Comparison of ENCODE assay signal across 14 cellular contexts in genomic region chr16:49598386-49599170, GRCh38.
A peak's percentile ranks its signal among the peaks of the same experiment; 100 is the strongest.
DNase-seq lines count a peak whose midpoint lies in the region; ATAC-seq and TF ChIP-seq lines count a peak whose summit lies in the region.
"Had no signal": no experiment of that assay in that cellular context is flagged by ENCODE, and none has a peak within 500 bp of the region (broad histone marks: within the 10 kb centered on the region; RNA-seq: fewer than 3 reads in every experiment).

No MANE protein-coding gene starts in this region.

- TF ChIP-seq POLR2A in Peyer's patch (IDR thresholded peaks at IDR 0.05) = no peak

- ATAC-seq in GM18858 (IDR thresholded peaks at IDR 0.05; ENCODE audit: unreplicated experiment) (peak; percentile 76), GM21515 (IDR thresholded peaks at IDR 0.05; ENCODE audit: unreplicated experiment) (peak; percentile 73), HG03095 (IDR thresholded peaks at IDR 0.05; ENCODE audit: unreplicated experiment) (peak; percentile 71)
- ATAC-seq: naive thymus-derived CD8-positive, alpha-beta T cell had no signal

- no peak overlapping the region for H2AFZ ChIP-seq in osteoblast (ENCODE audit: low read length)

- no peak overlapping the region for H3K4me2 ChIP-seq in osteoblast (ENCODE audit: insufficient read depth, low read length)

- H3K27me3 ChIP-seq in osteoblast (ENCODE audit: insufficient read depth, low read length) (no peaks in the 10 kb centered on the region), Peyer's patch (no peaks in the 10 kb centered on the region)
- H3K27me3 ChIP-seq: esophagus squamous epithelium had no signal

- H3K27ac ChIP-seq in osteoblast (ENCODE audit: low read depth, low read length) (no peak overlapping the region), Peyer's patch (no peak overlapping the region)
- H3K27ac ChIP-seq: esophagus squamous epithelium had no signal

- no peaks in the 10 kb centered on the region for H3K9me3 ChIP-seq in osteoblast (ENCODE audit: low read depth, low read length)
- no peaks in the 10 kb centered on the region for H3K9me3 ChIP-seq in Peyer's patch
- H3K9me3 ChIP-seq: esophagus squamous epithelium had no signal

- DNase-seq in osteoblast (ENCODE audit: insufficient read length, low spot score, missing footprints) (peak; percentile 19), globus pallidus (ENCODE audit: low spot score) (no peak), SW480 (ENCODE audit: low spot score) (no peak), Peyer's patch (no peak), foreskin melanocyte (no peak)
- DNase-seq: activated CD4-positive, alpha-beta T cell treated with anti-CD3 and anti-CD28 coated beads, Interleukin-2, amount 10 ng/mL, durations not matched to agents 7 days and 5 days; central memory CD4-positive, alpha-beta T cell; esophagus squamous epithelium; NCI-H187 treated with DMSO at 0.1 percent for 48 hours; NK-92 treated with Interleukin-12 subunit alpha and Interleukin-12 subunit beta, amount 100 ng/mL, for 24 hours had no signal

- no peak for TF ChIP-seq CTCF in osteoblast (IDR thresholded peaks at IDR 0.05; ENCODE audit: extremely low read depth, low read depth, low read length)
- no peak for TF ChIP-seq CTCF in Peyer's patch (IDR thresholded peaks at IDR 0.05)

- no peaks in the 10 kb centered on the region for H3K79me2 ChIP-seq in osteoblast (ENCODE audit: insufficient read depth, low read length)

- H3K36me3 ChIP-seq in osteoblast (ENCODE audit: insufficient read depth, low read length) (no peaks in the 10 kb centered on the region), Peyer's patch (no peaks in the 10 kb centered on the region)
- H3K36me3 ChIP-seq: esophagus squamous epithelium had no signal

- H3K4me1 ChIP-seq in osteoblast (ENCODE audit: insufficient read depth, low read length) (peaks cover 15% of the 10 kb centered on the region), Peyer's patch (peaks cover 0 to 6% (median 1%) of the 10 kb centered on the region in 4 donors)

- H3K4me3 ChIP-seq in osteoblast (ENCODE audit: insufficient read depth, low read length) = no peak overlapping the region
- no peak overlapping the region for H3K4me3 ChIP-seq in Peyer's patch
- H3K4me3 ChIP-seq: esophagus squamous epithelium had no signal

- H4K20me1 ChIP-seq in osteoblast (ENCODE audit: insufficient read depth, low read length) = no peaks in the 10 kb centered on the region
